Comparison of ENCODE assay signal across 8 cellular contexts in the genomic region with DNA sequence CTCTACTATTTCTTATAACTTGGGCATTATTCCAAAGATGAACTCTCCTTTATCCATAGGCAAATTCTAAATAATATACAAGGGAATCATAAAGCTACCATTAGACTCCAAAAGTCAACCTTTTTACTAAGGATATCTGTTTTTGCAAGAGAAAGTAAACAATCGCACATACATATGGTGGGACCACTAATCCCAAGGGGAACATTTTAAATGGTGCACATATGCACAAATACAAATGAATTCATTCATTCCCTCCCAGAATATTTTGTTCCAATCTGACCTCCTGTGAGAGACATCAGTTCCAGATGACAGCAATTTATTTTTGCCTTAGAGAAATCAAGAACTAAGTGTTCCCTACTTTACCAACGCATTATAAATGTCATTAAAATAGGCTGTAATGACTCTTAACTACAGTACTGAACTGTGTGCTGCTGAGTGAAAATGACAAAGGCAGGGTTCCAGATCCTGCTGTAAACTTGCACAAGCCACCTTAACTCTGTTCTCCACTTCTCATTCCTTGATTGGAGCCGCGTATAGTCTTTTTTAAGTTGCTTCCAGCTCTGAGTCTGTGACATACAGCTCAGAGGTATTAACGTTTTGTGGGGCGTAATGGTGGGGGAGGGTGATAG. TPM values are rescaled to one million over a fixed set of nuclear protein-coding genes. Genes with fewer than 3 reads are reported as not detected.
DNase-seq lines count a peak whose midpoint lies in the region; ATAC-seq and TF ChIP-seq lines count a peak whose summit lies in the region.

No MANE protein-coding gene starts in this region.

- peak overlapping the region; percentile 92; the same call in 1 of the 2 replicates for H3K27ac ChIP-seq in ACC112 (ENCODE audit: low read depth, low read length)
- H3K27ac ChIP-seq in HUES64 (ENCODE audit: low read depth, low read length) = no peak overlapping the region
- H3K27ac ChIP-seq in mammary epithelial cell (ENCODE audit: insufficient read depth, low read depth, low read length) = peak overlapping the region; percentile 96
- no peak overlapping the region for H3K27ac ChIP-seq in mesendoderm (ENCODE audit: low read depth, low read length)

- H3K4me1 ChIP-seq in ACC112 (ENCODE audit: control insufficient read depth, insufficient read depth, low read length, unreplicated experiment) = peaks cover 22% of the 10 kb centered on the region
- H3K4me1 ChIP-seq in HUES64 (ENCODE audit: insufficient read depth, low read length) = peaks cover 30% of the 10 kb centered on the region
- no peaks in the 10 kb centered on the region for H3K4me1 ChIP-seq in mammary epithelial cell (ENCODE audit: insufficient read depth, low read length)
- peaks cover 4% of the 10 kb centered on the region for H3K4me1 ChIP-seq in mesendoderm (ENCODE audit: control insufficient read depth, low read depth, low read length)

- H2BK15ac ChIP-seq in mesendoderm (replicated peaks; ENCODE audit: low read depth) = no peak overlapping the region

- H3K36me3 ChIP-seq in ACC112 (ENCODE audit: insufficient read depth, low read length) (peaks cover 22% of the 10 kb centered on the region), HUES64 (ENCODE audit: insufficient read depth, low read length) (peaks cover 44% of the 10 kb centered on the region), mammary epithelial cell (ENCODE audit: insufficient read depth, low read length) (peaks cover 7% of the 10 kb centered on the region), mesendoderm (ENCODE audit: control insufficient read depth, insufficient read depth, low read length) (peaks cover 1% of the 10 kb centered on the region)

- WGBS in HUES64 = 33% methylated on average over 5 of the region's 6 CpGs
- WGBS in mammary epithelial cell (ENCODE audit: low coverage, missing lambda C conversion rate) = 18% methylated on average over 6 of the region's 6 CpGs
- WGBS in mesendoderm (ENCODE audit: extremely low coverage, insufficient coverage, low lambda C conversion rate) = no CpG with 5 or more reads among the region's 6 CpGs

- H3K9ac ChIP-seq in HUES64 (ENCODE audit: low read depth, low read length) (peak overlapping the region; percentile 100), mammary epithelial cell (ENCODE audit: insufficient read depth, low read length) (peak overlapping the region; percentile 99), mesendoderm (ENCODE audit: low read length) (peak overlapping the region; percentile 99)

- H3K9me3 ChIP-seq in HUES64 (ENCODE audit: insufficient read depth, low read depth, low read length) (no peaks in the 10 kb centered on the region), mammary epithelial cell (replicated peaks; ENCODE audit: insufficient read depth, low read length) (no peaks in the 10 kb centered on the region)

- TF ChIP-seq CTCF in mammary epithelial cell (conservative IDR thresholded peaks at IDR 0.05 in 1 of 2, IDR thresholded peaks at IDR 0.05 in 1 of 2; ENCODE audit: extremely low read depth in 1 of 2, insufficient read depth in 1 of 2, low read depth in 1 of 2, low read length in 2 of 2) = no peak

- no peaks in the 10 kb centered on the region for H3K79me1 ChIP-seq in mesendoderm (ENCODE audit: low read length)

- H3K18ac ChIP-seq in mesendoderm (ENCODE audit: low read length) = no peak overlapping the region

- in situ Hi-C loops in mammary epithelial cell (cut with MboI; ENCODE audit: low sequenced_read_pairs in 2 of 2) = no loop called here

- H3K4me3 ChIP-seq in ACC112 (ENCODE audit: low read depth, low read length) (peak overlapping the region; percentile 98), HUES64 (ENCODE audit: low read length) (peak overlapping the region; percentile 99), mammary epithelial cell (replicated peaks in 1 of 3; ENCODE audit: insufficient read depth in 1 of 3, low read depth in 2 of 3, low read length in 3 of 3) (peak overlapping the region; percentile 59 to 92 (median 74)), mesendoderm (ENCODE audit: low read length) (peak overlapping the region; percentile 91)

- no peak overlapping the region for H2AK5ac ChIP-seq in mesendoderm (ENCODE audit: low read length)

- intact Hi-C loops in mammary epithelial cell (cut with micrococcal nuclease) = loop anchor here (5.0 to 10.0 kb wide), 3 partner anchors 75 to 332 kb away; a partner anchor contains a TSS

- H3K79me2 ChIP-seq in ACC112 (ENCODE audit: control insufficient read depth, insufficient read depth, low read length, unreplicated experiment) = peaks cover 68% of the 10 kb centered on the region
- peaks cover 73% of the 10 kb centered on the region for H3K79me2 ChIP-seq in mammary epithelial cell (ENCODE audit: insufficient read depth, low read length)
- peaks cover 69% of the 10 kb centered on the region for H3K79me2 ChIP-seq in mesendoderm (ENCODE audit: control insufficient read depth, insufficient read depth, low read length)

- H4K5ac ChIP-seq in mesendoderm (ENCODE audit: low read length) = no peak overlapping the region

- H4K8ac ChIP-seq in mesendoderm (ENCODE audit: low read depth, low read length) = no peak overlapping the region

- H3K4ac ChIP-seq in mesendoderm (ENCODE audit: low read depth, low read length) = no peak overlapping the region

- dilution Hi-C loops in mammary epithelial cell (cut with HindIII; ENCODE audit: low sequenced_read_pairs) = no loop called here

- CTCF ChIA-PET in mammary epithelial cell (lab: Charles Lee; ENCODE audit: low non-redundant PET) = no interaction called here

- H3K4me2 ChIP-seq in mammary epithelial cell (ENCODE audit: insufficient read depth, low read depth, low read length) = peak overlapping the region; percentile 97
- peak overlapping the region; percentile 95 for H3K4me2 ChIP-seq in mesendoderm (ENCODE audit: low read length)

- TSS peak; percentile 14 for BruUV-seq in mammary epithelial cell (replicated peaks; lab: Mats Ljungman, UMichigan)

- no peak for DNase-seq in mammary epithelial cell
- peak; percentile 25 for DNase-seq in mesendoderm
- DNase-seq in HuH-7 (ENCODE audit: low spot score) = no peak
- DNase-seq in hepatic stellate cell (ENCODE audit: low spot score) = no peak
- DNase-seq in NCI-H446 (lab: John Stamatoyannopoulos, UW) = no peak

- H2AFZ ChIP-seq in ACC112 (ENCODE audit: low read length, unreplicated experiment) = no peak overlapping the region
- H2AFZ ChIP-seq in mammary epithelial cell (ENCODE audit: low read depth, low read length) = no peak overlapping the region

- H4K20me1 ChIP-seq in mammary epithelial cell (ENCODE audit: insufficient read depth, low read length) = peaks cover 36% of the 10 kb centered on the region

- no peak for ATAC-seq in GM18519 (IDR thresholded peaks at IDR 0.05; ENCODE audit: low FRiP score, unreplicated experiment)

- H2BK120ac ChIP-seq in mesendoderm (ENCODE audit: low read depth, low read length) = no peak overlapping the region

- H3K23ac ChIP-seq in mesendoderm (ENCODE audit: low read length) = no peak overlapping the region

- H3K56ac ChIP-seq in mesendoderm (ENCODE audit: low read length) = peak overlapping the region; percentile 75

- no peak overlapping the region for H2BK5ac ChIP-seq in mesendoderm (ENCODE audit: low read length)

- H3K27me3 ChIP-seq in ACC112 (ENCODE audit: insufficient read depth, low read length) = no peaks in the 10 kb centered on the region
- no peaks in the 10 kb centered on the region for H3K27me3 ChIP-seq in HUES64 (ENCODE audit: insufficient read depth, low read length)
- no peaks in the 10 kb centered on the region for H3K27me3 ChIP-seq in mammary epithelial cell (ENCODE audit: insufficient read depth, low read length)
- H3K27me3 ChIP-seq in mesendoderm (ENCODE audit: insufficient read depth, low read length, poor library complexity) = no peaks in the 10 kb centered on the region

RNA-seq across cellular contexts. Expression of a gene that starts 2.0 kb away (rescaled TPM):
- 199 TPM for polyA plus RNA-seq in HUES64 (2013, experiment 1 of 2)
- 183 TPM for polyA plus RNA-seq in HUES64 (2013, experiment 2 of 2)
- total RNA-seq in mammary epithelial cell = 100 to 1,000 TPM; 113 to 135 TPM
- 102 TPM for polyA plus RNA-seq in mammary epithelial cell
- polyA minus RNA-seq in mammary epithelial cell = 84.2 TPM
- 183 TPM for polyA plus RNA-seq in mesendoderm (2013, experiment 1 of 2)
- 182 TPM for polyA plus RNA-seq in mesendoderm (2013, experiment 2 of 2)

Comparison
In these comparisons a context has a peak if more than half of its experiments do, and no peak if none do; other contexts are left out.
1. H3K27ac ChIP-seq: peak in ACC112 (single experiment) and mammary epithelial cell (single experiment); none in HUES64 (single experiment) and mesendoderm (single experiment).
2. Peak in every context shown above with its lines, with median percentiles within 50 percentile points of each other: H3K4me3 ChIP-seq and H3K9ac ChIP-seq.